In genomic region chr22:37623075-37624016, GRCh38 we compare ENCODE assay signal across 2 cellular contexts.
TF ChIP-seq lines count a peak whose summit lies in the region.

No MANE protein-coding gene starts in this region.

TF ChIP-seq in A549, 52 proteins besides CTCF, POLR2A, EP300 and RAD21:
- TF ChIP-seq SMC3 (IDR thresholded peaks at IDR 0.05) (peak; percentile 54), E2F6 (IDR thresholded peaks at IDR 0.05; ENCODE audit: borderline replicate concordance, low read depth) (no peak), BHLHE40 (IDR thresholded peaks at IDR 0.05; ENCODE audit: low read depth, low read length) (no peak), ZFP36 (IDR thresholded peaks at IDR 0.05; ENCODE audit: borderline replicate concordance, partially characterized antibody) (no peak)

TF ChIP-seq in GM12891, 5 proteins besides CTCF, POLR2A, EP300 and RAD21:
- TF ChIP-seq TAF1 (IDR thresholded peaks at IDR 0.05; ENCODE audit: low read depth, low read length), result no peak
- TF ChIP-seq POU2F2 (IDR thresholded peaks at IDR 0.05; ENCODE audit: low read depth, low read length), result no peak
- TF ChIP-seq POLR2AphosphoS5 (IDR thresholded peaks at IDR 0.05; ENCODE audit: low read depth, low read length), result peak; percentile 28; the same call in 1 of the 2 replicates
- TF ChIP-seq PAX5 (IDR thresholded peaks at IDR 0.05; ENCODE audit: insufficient read depth, low read length, severe bottlenecking), result no peak
